Comparison of ENCODE assay signal across 8 cellular contexts in genomic region chr1:204975568-204976235, GRCh38.
DNase-seq lines count a peak whose midpoint lies in the region; ATAC-seq and TF ChIP-seq lines count a peak whose summit lies in the region.

No MANE protein-coding gene starts in this region.

- H3K36me3 Mint-ChIP-seq in central memory CD8-positive, alpha-beta T cell (ENCODE audit: insufficient read depth), result peaks cover 2% of the 10 kb centered on the region

- H3K27me3 Mint-ChIP-seq in central memory CD8-positive, alpha-beta T cell, result peaks cover 80% of the 10 kb centered on the region

- TF ChIP-seq CTCF in WI38 (IDR thresholded peaks at IDR 0.05; ENCODE audit: low read depth, low read length), result peak; percentile 95

- no peaks in the 10 kb centered on the region for H3K4me1 Mint-ChIP-seq in central memory CD8-positive, alpha-beta T cell

- ATAC-seq in central memory CD8-positive, alpha-beta T cell (replicated peaks; ENCODE audit: extremely low read depth, poor library complexity, severe bottlenecking), result peak; percentile 40
- ATAC-seq in left lobe of liver (peak; percentile 95), HG03135 (IDR thresholded peaks at IDR 0.05; ENCODE audit: unreplicated experiment) (no peak)

- DNase-seq in NOMO-1 treated with DMSO at 0.1 percent for 48 hours (lab: John Stamatoyannopoulos, UW; ENCODE audit: unreplicated experiment) (peak; percentile 21), NOMO-1 treated with dmso at 0.1 percent for 144 hours (lab: John Stamatoyannopoulos, UW; ENCODE audit: unreplicated experiment) (no peak), MV-4-11 (lab: John Stamatoyannopoulos, UW) (peak; percentile 27), left lobe of liver (ENCODE audit: low spot score) (no peak)
- DNase-seq in central memory CD8-positive, alpha-beta T cell (ENCODE audit: low spot score in 2 of 2), result peak in 1 of 2 donors; percentile 23
- peak; percentile 15 to 19 (median 18) for DNase-seq in stimulated activated CD4-positive, alpha-beta T cell treated with anti-CD3 and anti-CD28 coated beads, TNF-alpha, amount 100 ng/mL, for 4 hours (ENCODE audit: low read depth in 3 of 3)

- no peak overlapping the region for H3K4me3 Mint-ChIP-seq in central memory CD8-positive, alpha-beta T cell

- no peak overlapping the region for H3K4me3 ChIP-seq in WI38 (ENCODE audit: low read depth, low read length)

- H3K9me3 Mint-ChIP-seq in central memory CD8-positive, alpha-beta T cell, result no peaks in the 10 kb centered on the region

- H3K27ac Mint-ChIP-seq in central memory CD8-positive, alpha-beta T cell (ENCODE audit: low read depth), result no peak overlapping the region

Comparison
In these comparisons a context has a peak if more than half of its experiments do, and no peak if none do; other contexts are left out.
1. DNase-seq: peak in NOMO-1 treated with DMSO at 0.1 percent for 48 hours (single experiment), MV-4-11 (single experiment) and stimulated activated CD4-positive, alpha-beta T cell treated with anti-CD3 and anti-CD28 coated beads, TNF-alpha, amount 100 ng/mL, for 4 hours (3 of 3); none in NOMO-1 treated with dmso at 0.1 percent for 144 hours (single experiment) and left lobe of liver (single experiment).